21 cellular contexts compared by ENCODE assay signal in the genomic region with DNA sequence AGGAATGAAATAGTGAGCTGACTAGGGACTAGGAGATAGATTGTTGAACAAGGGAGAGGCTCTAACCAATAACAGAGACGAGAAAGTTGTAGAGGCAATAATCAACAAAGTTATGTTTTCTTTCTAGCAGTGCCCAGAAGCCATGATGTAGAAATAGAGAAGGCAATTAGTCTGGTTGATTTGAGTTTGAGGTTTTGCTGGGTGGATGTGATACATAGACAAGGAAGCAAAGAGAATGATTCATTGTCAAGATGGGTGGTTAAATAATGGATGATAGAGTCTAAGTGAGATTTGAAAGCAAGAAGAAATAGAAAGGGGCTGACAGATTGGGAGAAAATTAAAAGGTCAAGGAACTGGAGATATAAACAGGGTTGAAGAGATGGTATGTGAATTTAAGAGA. TPM values are rescaled to one million over a fixed set of nuclear protein-coding genes. Genes with fewer than 3 reads are reported as not detected.
DNase-seq lines count a peak whose midpoint lies in the region; ATAC-seq and TF ChIP-seq lines count a peak whose summit lies in the region.
"Had no signal": no experiment of that assay in that cellular context is flagged by ENCODE, and none has a peak within 500 bp of the region (broad histone marks: within the 10 kb centered on the region; RNA-seq: fewer than 3 reads in every experiment).

No MANE protein-coding gene starts in this region.

- H3K27ac ChIP-seq in aorta (ENCODE audit: low read depth in 1 of 2, low read length in 2 of 2), result no peak overlapping the region
- H3K27ac ChIP-seq: heart right ventricle, left lung, thoracic aorta had no signal

- intact Hi-C loops in aorta (cut with DNase I), result no loop called here

- H3K4me1 ChIP-seq in Loucy (ENCODE audit: insufficient read depth, low read length, poor library complexity, severe bottlenecking) (peaks cover 8% of the 10 kb centered on the region), aorta (ENCODE audit: control insufficient read depth in 1 of 2, insufficient read depth in 2 of 2, low read length in 2 of 2) (no peaks in the 10 kb centered on the region)
- H3K4me1 ChIP-seq: heart right ventricle, left lung had no signal

- H3K79me2 ChIP-seq in Loucy (ENCODE audit: insufficient read depth, low read length), result no peaks in the 10 kb centered on the region

- H3K27me3 Mint-ChIP-seq in nephron progenitor cell (ENCODE audit: low read depth, poor library complexity), result no peaks in the 10 kb centered on the region
- H3K27me3 Mint-ChIP-seq: CD4-positive, CD25-positive, alpha-beta regulatory T cell; naive B cell; T-helper 17 cell had no signal

- TF ChIP-seq CTCF in Loucy (conservative IDR thresholded peaks at IDR 0.05; ENCODE audit: low read length) (no peak), nephron progenitor cell (IDR thresholded peaks at IDR 0.05) (no peak)

- H4K20me1 ChIP-seq in Loucy (ENCODE audit: insufficient read depth, low read length, poor library complexity, severe bottlenecking), result no peaks in the 10 kb centered on the region

- H3K9me3 ChIP-seq in Loucy (ENCODE audit: insufficient read depth, low read depth, low read length) (no peaks in the 10 kb centered on the region), aorta (ENCODE audit: control insufficient read depth, low read length) (no peaks in the 10 kb centered on the region)
- H3K9me3 ChIP-seq: left lung, thoracic aorta had no signal

- 76 to 87% methylated on average over 1 of the region's 1 CpG for WGBS in aorta, 2 donors

- no peaks in the 10 kb centered on the region for H3K9me2 ChIP-seq in Loucy (replicated peaks; ENCODE audit: low read depth, low read length)

- no peak overlapping the region for H2AFZ ChIP-seq in Loucy (ENCODE audit: low read length)

- DNase-seq in ELR (ENCODE audit: low read depth), result peak; percentile 2
- DNase-seq in astrocyte of the hippocampus (ENCODE audit: low read depth, low spot score), result peak; percentile 9
- no peak for DNase-seq in nephron progenitor cell
- no peak for DNase-seq in aorta
- no peak for DNase-seq in kidney glomerular epithelial cell (lab: John Stamatoyannopoulos, UW)
- no peak for DNase-seq in GM19238 (ENCODE audit: insufficient read length, low spot score)
- DNase-seq: activated CD4-positive, alpha-beta T cell treated with anti-CD3 and anti-CD28 coated beads for 4 hours; activated naive CD4-positive, alpha-beta T cell; activated T-cell treated with anti-CD3 and anti-CD28 coated beads, Interleukin-2, amount 50 U/mL, for 48 hours; CD4-positive, CD25-positive, alpha-beta regulatory T cell; DMS 273 treated with DMSO at 0.1 percent for 48 hours; heart right ventricle; left lung; naive B cell; NCI-H1930; NCI-H69; retina; SK-N-SH; T-helper 17 cell had no signal

- ATAC-seq in aorta (ENCODE audit: low FRiP score), result no peak
- ATAC-seq: heart right ventricle, left lung, T-helper 17 cell had no signal

- H3K9ac ChIP-seq in Loucy (ENCODE audit: low read depth, low read length, poor library complexity, severe bottlenecking), result no peak overlapping the region
- H3K9ac ChIP-seq: SK-N-SH had no signal

- peak overlapping the region; percentile 27 for H3K4me2 ChIP-seq in Loucy (ENCODE audit: low read depth, low read length, poor library complexity, severe bottlenecking)
- H3K4me2 ChIP-seq: SK-N-SH had no signal

- peak overlapping the region; percentile 55 for H3K27ac Mint-ChIP-seq in nephron progenitor cell
- H3K27ac Mint-ChIP-seq: CD4-positive, CD25-positive, alpha-beta regulatory T cell; T-helper 17 cell had no signal

- H3K9me3 Mint-ChIP-seq in nephron progenitor cell, result peaks cover 32% of the 10 kb centered on the region

- no peak overlapping the region for H3K4me3 ChIP-seq in Loucy (ENCODE audit: low read length, poor library complexity, severe bottlenecking)
- no peak overlapping the region for H3K4me3 ChIP-seq in aorta (ENCODE audit: low read length in 2 of 2)
- H3K4me3 ChIP-seq: heart right ventricle, left lung, thoracic aorta had no signal

- H3K4me3 Mint-ChIP-seq in nephron progenitor cell, result no peak overlapping the region
- H3K4me3 Mint-ChIP-seq: CD4-positive, CD25-positive, alpha-beta regulatory T cell; naive B cell; T-helper 17 cell had no signal

- peaks cover 4% of the 10 kb centered on the region; the same call in 1 of the 2 replicates for H3K36me3 ChIP-seq in Loucy (ENCODE audit: insufficient read depth, low read length)
- H3K36me3 ChIP-seq in aorta (ENCODE audit: control insufficient read depth in 1 of 2, insufficient read depth in 2 of 2, low read length in 1 of 2), result no peaks in the 10 kb centered on the region
- H3K36me3 ChIP-seq: thoracic aorta had no signal

- no peaks in the 10 kb centered on the region for H3F3A ChIP-seq in Loucy (ENCODE audit: low read depth)

- H3K36me3 Mint-ChIP-seq in nephron progenitor cell (ENCODE audit: low read depth), result peaks cover 74% of the 10 kb centered on the region

- no peaks in the 10 kb centered on the region for H3K4me1 Mint-ChIP-seq in nephron progenitor cell

- H3K27me3 ChIP-seq in Loucy (ENCODE audit: insufficient read depth, low read length, poor library complexity, severe bottlenecking) (no peaks in the 10 kb centered on the region), aorta (ENCODE audit: control insufficient read depth in 1 of 2, insufficient read depth in 2 of 2, low read length in 1 of 2) (no peaks in the 10 kb centered on the region)
- H3K27me3 ChIP-seq: heart right ventricle, left lung had no signal

RNA-seq across cellular contexts. Expression of a gene that starts 11.2 kb away (rescaled TPM):
- 10 to 100 TPM; 14.0 to 25.2 TPM for total RNA-seq in aorta
- polyA plus RNA-seq in aorta, result 1 to 10 TPM; 4.9 to 5.6 TPM

Comparison
In these comparisons a context has a peak if more than half of its experiments do, and no peak if none do; other contexts are left out.
1. DNase-seq: peak in ELR (single experiment) and astrocyte of the hippocampus (single experiment); none in nephron progenitor cell (single experiment), aorta (0 of 2), kidney glomerular epithelial cell (single experiment) and GM19238 (single experiment).